In the genomic region with DNA sequence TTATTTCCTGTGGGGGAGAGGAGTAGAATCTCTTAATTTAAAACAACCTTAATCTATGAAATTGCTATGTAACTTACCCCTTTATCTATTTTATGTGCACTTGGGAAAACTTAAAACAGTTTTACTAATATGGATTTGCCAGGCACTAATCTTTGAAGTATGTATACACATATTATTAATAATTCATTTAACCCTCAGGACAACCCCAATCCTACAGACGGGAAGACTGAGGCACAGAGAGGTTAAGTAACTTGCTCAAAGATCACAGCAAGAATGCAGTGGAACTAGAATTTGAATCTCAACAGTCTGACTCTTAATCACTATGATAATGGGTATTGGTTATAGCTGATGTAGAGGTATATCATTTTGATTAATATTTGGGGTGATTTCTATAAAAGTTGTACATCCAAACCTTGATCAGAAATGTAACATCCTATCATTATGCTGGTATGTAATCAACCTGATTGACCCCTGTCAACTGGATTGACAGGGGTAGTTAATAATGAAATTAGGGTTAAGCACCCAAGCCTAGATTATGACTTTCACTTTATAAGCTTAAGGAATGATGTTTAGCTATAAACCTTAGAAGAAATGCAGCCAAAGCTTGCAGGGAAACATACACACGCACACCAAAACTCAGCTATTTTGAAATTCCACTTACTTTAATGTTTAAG, we compare ENCODE assay signal across 10 cellular contexts. TPM values are rescaled to one million over a fixed set of nuclear protein-coding genes. Genes with fewer than 3 reads are reported as not detected.
DNase-seq lines count a peak whose midpoint lies in the region; ATAC-seq, FAIRE-seq and TF ChIP-seq lines count a peak whose summit lies in the region.
"Had no signal": no experiment of that assay in that cellular context is flagged by ENCODE, and none has a peak within 500 bp of the region (broad histone marks: within the 10 kb centered on the region; RNA-seq: fewer than 3 reads in every experiment).

No MANE protein-coding gene starts in this region.

- H3K4me3 Mint-ChIP-seq in T-cell, result peak overlapping the region; percentile 88 to 93 (median 88)

- no peaks in the 10 kb centered on the region for H3K36me3 ChIP-seq in skeletal muscle satellite cell (ENCODE audit: insufficient read depth, low read length)

- H3K36me3 Mint-ChIP-seq in T-cell, result no peaks in the 10 kb centered on the region

- no peak for TF ChIP-seq CTCF in fibroblast of mammary gland (conservative IDR thresholded peaks at IDR 0.05; ENCODE audit: control insufficient read depth, insufficient read depth, low read depth, low read length)

- H3K27me3 Mint-ChIP-seq in T-cell, result no peaks in the 10 kb centered on the region
- H3K27me3 Mint-ChIP-seq: stimulated activated naive B cell treated with anti-CD40 and anti-IgM and Interleukin-4, amounts not matched to agents 10 μg/mL and 1 μg/mL and 100 μg/mL, for 72 hours had no signal

- FAIRE-seq in GM19239 (lab: Jason Lieb, UNC), result peak; percentile 53

- CTCF ChIA-PET in T-cell (lab: Charles Lee), result interaction anchor here (0.9 to 1.5 kb wide), 3 partner anchors 92 to 391 kb away, joined by 3 to 8 read pairs (median 3); no protein-coding TSS in a partner anchor

- H3K27ac Mint-ChIP-seq in T-cell, result no peak overlapping the region

- H3K9me3 ChIP-seq in skeletal muscle satellite cell (replicated peaks; ENCODE audit: low read length), result no peaks in the 10 kb centered on the region

- ATAC-seq in T-cell (replicated peaks in 1 of 4) (no peak), GM18498 (IDR thresholded peaks at IDR 0.05; ENCODE audit: unreplicated experiment) (no peak), HG03045 (IDR thresholded peaks at IDR 0.05; ENCODE audit: unreplicated experiment) (no peak)

- H3K4me1 Mint-ChIP-seq in T-cell, result peaks cover 13 to 15% (median 15%) of the 10 kb centered on the region in 3 donors

- DNase-seq in GM19239 (ENCODE audit: insufficient read length, low spot score), result no peak
- DNase-seq in T-cell, result no peak
- DNase-seq in fibroblast of mammary gland (ENCODE audit: low read depth), result no peak
- no peak for DNase-seq in superior temporal gyrus (ENCODE audit: extremely low spot score)
- DNase-seq: NCI-H226, occipital lobe had no signal

- H3K4me2 ChIP-seq in skeletal muscle satellite cell (ENCODE audit: low read length), result peak overlapping the region; percentile 95

- no peak overlapping the region for H3K9ac ChIP-seq in skeletal muscle satellite cell (ENCODE audit: low read depth, low read length)

- H3K4me3 ChIP-seq in fibroblast of mammary gland (ENCODE audit: control insufficient read depth, low read depth, low read length), result peak overlapping the region; percentile 73
- H3K4me3 ChIP-seq in skeletal muscle satellite cell (ENCODE audit: low read length), result peak overlapping the region; percentile 93

- H3K27me3 ChIP-seq in skeletal muscle satellite cell (ENCODE audit: control insufficient read depth, insufficient read depth, low read length), result no peaks in the 10 kb centered on the region

- H3K9me3 Mint-ChIP-seq in T-cell, result no peaks in the 10 kb centered on the region
- H3K9me3 Mint-ChIP-seq: stimulated activated naive B cell treated with anti-CD40 and anti-IgM and Interleukin-4, amounts not matched to agents 10 μg/mL and 1 μg/mL and 100 μg/mL, for 72 hours had no signal

- peaks cover 24% of the 10 kb centered on the region for H3K4me1 ChIP-seq in skeletal muscle satellite cell (ENCODE audit: control insufficient read depth, insufficient read depth, low read length)

- POLR2A ChIA-PET in T-cell (lab: Charles Lee), result interaction anchor here in 1 of 2 donors (0.7 to 0.9 kb wide), 2 partner anchors 29 to 62 kb away, joined by 3 read pairs; no protein-coding TSS in a partner anchor

RNA-seq across cellular contexts. Expression of gene MYO1D, which starts 1.6 kb away (rescaled TPM):
- 10 to 100 TPM in 2 of 5 donors, 1 to 10 TPM in 3; 8.3 to 11.1 (median 9.5) TPM for total RNA-seq in T-cell
- total RNA-seq in skeletal muscle satellite cell (2012; rRNA removed), result 5.8 and 14.6 TPM in 2 replicates

RNA-seq across cellular contexts. Expression of gene TMEM98, which starts 52.6 kb away (rescaled TPM):
- total RNA-seq in T-cell, result under 1 TPM in 3 of 5 donors, not detected in 2; 0.26 to 0.41 (median 0.36) TPM
- 16.2 and 52.9 TPM in 2 replicates for total RNA-seq in skeletal muscle satellite cell (2012; rRNA removed)
